23 cellular contexts compared by ENCODE assay signal in genomic region chr4:123088521-123088920, GRCh38.
"Had no signal": no experiment of that assay in that cellular context is flagged by ENCODE, and none has a peak within 500 bp of the region (broad histone marks: within the 10 kb centered on the region; RNA-seq: fewer than 3 reads in every experiment).

No MANE protein-coding gene starts in this region.

- H3K27ac Mint-ChIP-seq: activated naive CD4-positive, alpha-beta T cell treated with anti-CD3 and anti-CD28 coated beads, Interleukin-2, amount 50 U/mL, for 72 hours; activated T-cell treated with anti-CD3 and anti-CD28 coated beads, Interleukin-2, amount 50 U/mL, for 24 hours; activated T-helper 17 cell treated with anti-CD3 and anti-CD28 coated beads, Interleukin-2, amount 50 U/mL, for 72 hours; naive thymus-derived CD8-positive, alpha-beta T cell; progenitor cell of endocrine pancreas; stimulated activated memory B cell treated with anti-CD40 and anti-IgM and Interleukin-4, amounts not matched to agents 10 μg/mL and 1 μg/mL and 100 μg/mL, for 72 hours; T-helper 2 cell treated with Interferon-gamma antibody and Interleukin-4, amounts not matched to agents 5 μg/mL and 100 μg/mL, for 36 hours had no signal

- H3K4me3 ChIP-seq: ascending aorta, esophagus muscularis mucosa, left lung, lung, sigmoid colon, smooth muscle cell had no signal

- H3K4me3 Mint-ChIP-seq: activated T-cell treated with anti-CD3 and anti-CD28 coated beads, Interleukin-2, amount 50 U/mL, for 24 hours; activated T-helper 17 cell treated with anti-CD3 and anti-CD28 coated beads, Interleukin-2, amount 50 U/mL, for 72 hours; naive thymus-derived CD8-positive, alpha-beta T cell; stimulated activated memory B cell treated with anti-CD40 and anti-IgM and Interleukin-4, amounts not matched to agents 10 μg/mL and 1 μg/mL and 100 μg/mL, for 72 hours; T-helper 2 cell treated with Interferon-gamma antibody and Interleukin-4, amounts not matched to agents 5 μg/mL and 100 μg/mL, for 36 hours had no signal

- H3K27me3 ChIP-seq: ascending aorta, brain microvascular endothelial cell, esophagus muscularis mucosa, left lung, sigmoid colon had no signal

- H3K9me3 Mint-ChIP-seq: activated T-cell treated with anti-CD3 and anti-CD28 coated beads, Interleukin-2, amount 50 U/mL, for 24 hours; activated T-helper 17 cell treated with anti-CD3 and anti-CD28 coated beads, Interleukin-2, amount 50 U/mL, for 72 hours; stimulated activated memory B cell treated with anti-CD40 and anti-IgM and Interleukin-4, amounts not matched to agents 10 μg/mL and 1 μg/mL and 100 μg/mL, for 72 hours had no signal

- DNase-seq: activated CD4-positive, alpha-beta T cell treated with anti-CD3 and anti-CD28 coated beads, Interleukin-2, amount 50 U/mL, for 4 hours; activated CD8-positive, alpha-beta memory T cell treated with anti-CD3 and anti-CD28 coated beads for 24 hours; activated CD8-positive, alpha-beta memory T cell treated with anti-CD3 and anti-CD28 coated beads, Interleukin-2, amount 50 U/mL, for 4 hours; activated T-cell treated with anti-CD3 and anti-CD28 coated beads, Interleukin-2, amount 50 U/mL, for 24 hours; brain microvascular endothelial cell; central memory CD4-positive, alpha-beta T cell; hippocampal formation; kidney glomerular epithelial cell; left lung; naive thymus-derived CD8-positive, alpha-beta T cell; retina; sigmoid colon; stimulated activated CD4-positive, alpha-beta T cell treated with anti-CD3 and anti-CD28 coated beads, Interleukin-15, amount 100 ng/mL, for 24 hours; trophoblast cell had no signal

- H3K4me1 Mint-ChIP-seq: activated T-helper 17 cell treated with anti-CD3 and anti-CD28 coated beads, Interleukin-2, amount 50 U/mL, for 72 hours had no signal

- H3K9me3 ChIP-seq: esophagus muscularis mucosa, left lung, sigmoid colon had no signal

- H3K4me1 ChIP-seq: ascending aorta, esophagus muscularis mucosa, left lung, sigmoid colon had no signal

- H3K27ac ChIP-seq: ascending aorta, brain microvascular endothelial cell, esophagus muscularis mucosa, left lung, sigmoid colon had no signal

- H3K27me3 Mint-ChIP-seq: activated T-cell treated with anti-CD3 and anti-CD28 coated beads, Interleukin-2, amount 50 U/mL, for 24 hours; activated T-helper 17 cell treated with anti-CD3 and anti-CD28 coated beads, Interleukin-2, amount 50 U/mL, for 72 hours; naive thymus-derived CD8-positive, alpha-beta T cell; progenitor cell of endocrine pancreas; stimulated activated memory B cell treated with anti-CD40 and anti-IgM and Interleukin-4, amounts not matched to agents 10 μg/mL and 1 μg/mL and 100 μg/mL, for 72 hours had no signal

- ATAC-seq: activated naive CD4-positive, alpha-beta T cell treated with anti-CD3 and anti-CD28 coated beads, Interleukin-2, amount 50 U/mL, for 72 hours; activated T-helper 17 cell treated with anti-CD3 and anti-CD28 coated beads, Interleukin-2, amount 50 U/mL, for 72 hours; left lung; naive thymus-derived CD8-positive, alpha-beta T cell; stimulated activated memory B cell treated with anti-CD40 and anti-IgM and Interleukin-4, amounts not matched to agents 10 μg/mL and 1 μg/mL and 100 μg/mL, for 72 hours had no signal
